Comparison of ENCODE assay signal across 7 cellular contexts in genomic region chr1:89952021-89952995, GRCh38. TPM values are rescaled to one million over a fixed set of nuclear protein-coding genes. Genes with fewer than 3 reads are reported as not detected.
DNase-seq lines count a peak whose midpoint lies in the region; ATAC-seq lines count a peak whose summit lies in the region.

No MANE protein-coding gene starts in this region.

- peaks cover 15% of the 10 kb centered on the region for H3K4me1 Mint-ChIP-seq in stimulated activated effector memory CD8-positive, alpha-beta T cell treated with anti-CD3 and anti-CD28 coated beads, Interleukin-12 subunit alpha, Interleukin-12 subunit beta, amount 100 ng/mL, for 72 hours

- no peaks in the 10 kb centered on the region for H3K36me3 ChIP-seq in HUES64 (ENCODE audit: insufficient read depth, low read length)

- no peak overlapping the region for H3K4me3 ChIP-seq in HUES64 (ENCODE audit: low read length)

- peak overlapping the region; percentile 50; the same call in 1 of the 2 replicates for H3K27ac ChIP-seq in HUES64 (ENCODE audit: low read depth, low read length)

- H3K27ac Mint-ChIP-seq in stimulated activated effector memory CD8-positive, alpha-beta T cell treated with anti-CD3 and anti-CD28 coated beads, Interleukin-12 subunit alpha, Interleukin-12 subunit beta, amount 100 ng/mL, for 72 hours: no peak overlapping the region

- H3K9me3 Mint-ChIP-seq in stimulated activated effector memory CD8-positive, alpha-beta T cell treated with anti-CD3 and anti-CD28 coated beads, Interleukin-12 subunit alpha, Interleukin-12 subunit beta, amount 100 ng/mL, for 72 hours: no peaks in the 10 kb centered on the region

- WGBS in HUES64: 88% methylated on average over 6 of the region's 6 CpGs

- ATAC-seq in GM19023 (IDR thresholded peaks at IDR 0.05; ENCODE audit: unreplicated experiment) (peak; percentile 10), GM21717 (IDR thresholded peaks at IDR 0.05; ENCODE audit: unreplicated experiment) (no peak)
- peak; percentile 49 for ATAC-seq in stimulated activated effector memory CD8-positive, alpha-beta T cell treated with anti-CD3 and anti-CD28 coated beads, Interleukin-12 subunit alpha, Interleukin-12 subunit beta, amount 100 ng/mL, for 72 hours

- no peak overlapping the region for H3K9ac ChIP-seq in HUES64 (ENCODE audit: low read depth, low read length)

- no peaks in the 10 kb centered on the region for H3K27me3 ChIP-seq in HUES64 (ENCODE audit: insufficient read depth, low read length)

- peak; percentile 66 for DNase-seq in dedifferentiated amniotic fluid mesenchymal stem cell (ENCODE audit: extremely low spot score)
- peak in 1 of 2 donors; percentile 53 for DNase-seq in stimulated activated effector memory CD8-positive, alpha-beta T cell treated with anti-CD3 and anti-CD28 coated beads, Interleukin-12 subunit alpha, Interleukin-12 subunit beta, amount 100 ng/mL, for 72 hours (ENCODE audit: low spot score in 2 of 2)
- no peak for DNase-seq in Kasumi-1 (lab: John Stamatoyannopoulos, UW)
- no peak for DNase-seq in NCI-H748 (lab: John Stamatoyannopoulos, UW; ENCODE audit: unreplicated experiment)

- H3K4me3 Mint-ChIP-seq in stimulated activated effector memory CD8-positive, alpha-beta T cell treated with anti-CD3 and anti-CD28 coated beads, Interleukin-12 subunit alpha, Interleukin-12 subunit beta, amount 100 ng/mL, for 72 hours: no peak overlapping the region

- H3K9me3 ChIP-seq in HUES64 (ENCODE audit: insufficient read depth, low read depth, low read length): no peaks in the 10 kb centered on the region

- no peaks in the 10 kb centered on the region for H3K36me3 Mint-ChIP-seq in stimulated activated effector memory CD8-positive, alpha-beta T cell treated with anti-CD3 and anti-CD28 coated beads, Interleukin-12 subunit alpha, Interleukin-12 subunit beta, amount 100 ng/mL, for 72 hours

- H3K4me1 ChIP-seq in HUES64 (ENCODE audit: insufficient read depth, low read length): peaks cover 48% of the 10 kb centered on the region

RNA-seq across cellular contexts. Expression of gene ZNF326, which starts 42.6 kb away (rescaled TPM):
- 36.3 TPM for polyA plus RNA-seq in HUES64 (2013, experiment 1 of 2)
- 30.1 TPM for polyA plus RNA-seq in HUES64 (2013, experiment 2 of 2)
